25 cellular contexts compared by ENCODE assay signal in genomic region chr17:44045493-44045892, GRCh38.
"Had no signal": no experiment of that assay in that cellular context is flagged by ENCODE, and none has a peak within 500 bp of the region (broad histone marks: within the 10 kb centered on the region; RNA-seq: fewer than 3 reads in every experiment).

No MANE protein-coding gene starts in this region.

- H3K9me3 Mint-ChIP-seq: memory B cell; naive B cell; nephron; neural progenitor cell; stimulated activated effector memory CD8-positive, alpha-beta T cell treated with anti-CD3 and anti-CD28 coated beads, Interleukin-12 subunit alpha, Interleukin-12 subunit beta, amount 100 ng/mL, for 72 hours had no signal

- H3K27ac ChIP-seq: foreskin keratinocyte, hepatocyte, neural progenitor cell, psoas muscle, sigmoid colon, stomach, thyroid gland, vagina had no signal

- H3K27ac Mint-ChIP-seq: memory B cell; nephron; neural progenitor cell; stimulated activated effector memory CD8-positive, alpha-beta T cell treated with anti-CD3 and anti-CD28 coated beads, Interleukin-12 subunit alpha, Interleukin-12 subunit beta, amount 100 ng/mL, for 72 hours had no signal

- H3K36me3 ChIP-seq: neural progenitor cell had no signal

- H3K9me3 ChIP-seq: esophagus muscularis mucosa, gastroesophageal sphincter, heart left ventricle, psoas muscle, sigmoid colon, stomach, thyroid gland, vagina had no signal

- H3K4me3 ChIP-seq: esophagus muscularis mucosa, gastroesophageal sphincter, heart left ventricle, hepatocyte, lung, neural progenitor cell, psoas muscle, sigmoid colon, stomach, thyroid gland, vagina had no signal

- H3K27me3 ChIP-seq: esophagus muscularis mucosa, foreskin keratinocyte, gastroesophageal sphincter, heart left ventricle, hepatocyte, neural progenitor cell, sigmoid colon, stomach, thyroid gland, vagina had no signal

- H2AFZ ChIP-seq: hepatocyte, neural progenitor cell had no signal

- H3K27me3 Mint-ChIP-seq: memory B cell, naive B cell had no signal

- H3K4me1 ChIP-seq: neural progenitor cell had no signal

- ATAC-seq: foreskin keratinocyte; gastroesophageal sphincter; heart left ventricle; left lobe of liver; psoas muscle; right cardiac atrium; stimulated activated effector memory CD8-positive, alpha-beta T cell treated with anti-CD3 and anti-CD28 coated beads, Interleukin-12 subunit alpha, Interleukin-12 subunit beta, amount 100 ng/mL, for 72 hours had no signal

- H3K4me2 ChIP-seq: hepatocyte, neural progenitor cell had no signal

- H3K4me3 Mint-ChIP-seq: memory B cell; naive B cell; nephron; neural progenitor cell; stimulated activated effector memory CD8-positive, alpha-beta T cell treated with anti-CD3 and anti-CD28 coated beads, Interleukin-12 subunit alpha, Interleukin-12 subunit beta, amount 100 ng/mL, for 72 hours had no signal

- DNase-seq: dermis blood vessel endothelial cell; effector memory CD4-positive, alpha-beta T cell; foreskin keratinocyte; heart left ventricle; kidney; naive B cell; psoas muscle; right cardiac atrium; sigmoid colon; stimulated activated CD4-positive, alpha-beta T cell treated with anti-CD3 and anti-CD28 coated beads, Interleukin-2, amount 100 ng/mL, for 24 hours; stimulated activated CD4-positive, alpha-beta T cell treated with anti-CD3 and anti-CD28 coated beads, Interleukin-4, amount 100 ng/mL, for 24 hours; stimulated activated naive CD4-positive, alpha-beta T cell treated with Interleukin-2 at 50 U/mL for 16 hours; stomach; thyroid gland; trophoblast cell had no signal
